In the genomic region with DNA sequence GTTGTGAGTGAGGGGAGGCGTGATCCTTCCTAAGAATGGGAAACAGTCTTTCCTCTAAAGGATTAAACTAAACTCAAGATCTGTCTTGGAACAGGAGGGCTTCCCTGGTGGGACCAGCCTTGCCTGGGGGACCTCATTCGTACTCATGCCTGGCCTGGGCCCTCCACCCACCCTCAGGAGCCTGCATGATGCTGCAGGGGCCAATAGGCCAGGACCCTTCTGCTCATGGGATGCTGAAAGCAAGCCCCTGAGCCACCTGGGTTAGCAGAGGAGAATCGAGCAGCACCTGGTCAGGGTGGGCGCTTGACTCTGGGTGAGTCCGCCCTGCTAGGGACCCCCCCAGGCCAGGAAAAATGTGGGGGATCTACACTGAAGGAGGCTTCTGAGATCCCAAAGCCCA, we compare ENCODE assay signal across 38 cellular contexts. TPM values are rescaled to one million over a fixed set of nuclear protein-coding genes. Genes with fewer than 3 reads are reported as not detected.
"Had no signal": no experiment of that assay in that cellular context is flagged by ENCODE, and none has a peak within 500 bp of the region (broad histone marks: within the 10 kb centered on the region; RNA-seq: fewer than 3 reads in every experiment).

No MANE protein-coding gene starts in this region.

- H3K4me1 Mint-ChIP-seq: activated B cell treated with CpG ODN at 0.5 μM for 24 hours; activated CD4-positive, alpha-beta T cell treated with anti-CD3 and anti-CD28 coated beads, Interleukin-2, amount 10 ng/mL, durations not matched to agents 24 days and 14 days; activated naive CD8-positive, alpha-beta T cell treated with anti-CD3 and anti-CD28 coated beads for 36 hours; activated T-helper 17 cell treated with anti-CD3 and anti-CD28 coated beads, Interleukin-2, amount 50 U/mL, for 72 hours had no signal

- ATAC-seq: activated CD8-positive, alpha-beta T cell treated with anti-CD3 and anti-CD28 coated beads for 36 hours; activated naive CD4-positive, alpha-beta T cell treated with anti-CD3 and anti-CD28 coated beads, Interleukin-2, amount 50 U/mL, for 72 hours; activated T-cell treated with anti-CD3 and anti-CD28 coated beads, Interleukin-2, amount 50 U/mL, for 4 hours; activated T-cell treated with anti-CD3 and anti-CD28 coated beads, Interleukin-2, amount 50 U/mL, for 72 hours; activated T-helper 17 cell treated with anti-CD3 and anti-CD28 coated beads, Interleukin-2, amount 50 U/mL, for 72 hours; body of pancreas had no signal

- H3K36me3 ChIP-seq: adrenal gland, brain microvascular endothelial cell, breast epithelium had no signal

- H3K27me3 ChIP-seq: adrenal gland, body of pancreas, brain microvascular endothelial cell, breast epithelium had no signal

- H3K4me3 ChIP-seq: adrenal gland, body of pancreas had no signal

- H3K27ac ChIP-seq: adrenal gland, body of pancreas, brain microvascular endothelial cell, breast epithelium, VCaP had no signal

- DNase-seq: activated B cell treated with CpG ODN at 0.5 μM for 24 hours; activated CD4-positive, alpha-beta memory T cell treated with anti-CD3 and anti-CD28 coated beads for 36 hours; activated CD4-positive, alpha-beta T cell treated with anti-CD3 and anti-CD28 coated beads for 4 hours; activated CD4-positive, alpha-beta T cell treated with anti-CD3 and anti-CD28 coated beads, Interleukin-2, amount 10 ng/mL, durations not matched to agents 24 days and 14 days; activated CD4-positive, alpha-beta T cell treated with anti-CD3 and anti-CD28 coated beads, Interleukin-2, amount 50 U/mL, for 1 hour; activated CD4-positive, alpha-beta T cell treated with anti-CD3 and anti-CD28 coated beads, Interleukin-2, amount 50 U/mL, for 4 hours; activated CD4-positive, CD25-positive, alpha-beta regulatory T cell treated with anti-CD3 and anti-CD28 coated beads, Interleukin-2, amount 50 U/mL, for 72 hours; activated CD8-positive, alpha-beta memory T cell treated with anti-CD3 and anti-CD28 coated beads, Interleukin-2, amount 50 U/mL, for 4 hours; activated CD8-positive, alpha-beta T cell treated with anti-CD3 and anti-CD28 coated beads for 36 hours; activated effector memory CD4-positive, alpha-beta T cell treated with anti-CD3 and anti-CD28 coated beads, Interleukin-2, amount 50 U/mL, for 16 hours; activated gamma-delta T cell treated with Interleukin-2 at 50 U/mL for 16 hours; activated naive CD4-positive, alpha-beta T cell; activated naive CD4-positive, alpha-beta T cell treated with anti-CD3 and anti-CD28 coated beads for 36 hours; activated naive CD4-positive, alpha-beta T cell treated with anti-CD3 and anti-CD28 coated beads, Interleukin-2, amount 50 U/mL, for 16 hours; activated naive CD8-positive, alpha-beta T cell treated with anti-CD3 and anti-CD28 coated beads for 36 hours; activated T-cell treated with anti-CD3 and anti-CD28 coated beads for 4 hours; activated T-cell treated with anti-CD3 and anti-CD28 coated beads, Interleukin-2, amount 50 U/mL, for 1 hour; activated T-cell treated with anti-CD3 and anti-CD28 coated beads, Interleukin-2, amount 50 U/mL, for 4 hours; activated T-cell treated with anti-CD3 and anti-CD28 coated beads, Interleukin-2, amount 50 U/mL, for 72 hours; adrenal gland; amniotic stem cell; aorta; body of pancreas; brain microvascular endothelial cell; central memory CD4-positive, alpha-beta T cell; T-helper 1 cell; T-helper 2 cell; T-helper 9 cell had no signal

- H3K4me3 Mint-ChIP-seq: activated B cell treated with CpG ODN at 0.5 μM for 24 hours; activated CD4-positive, alpha-beta memory T cell treated with anti-CD3 and anti-CD28 coated beads for 36 hours; activated CD4-positive, alpha-beta T cell treated with anti-CD3 and anti-CD28 coated beads, Interleukin-2, amount 10 ng/mL, durations not matched to agents 24 days and 14 days; activated CD8-positive, alpha-beta T cell treated with anti-CD3 and anti-CD28 coated beads for 36 hours; activated naive CD4-positive, alpha-beta T cell treated with anti-CD3 and anti-CD28 coated beads for 36 hours; activated naive CD8-positive, alpha-beta T cell treated with anti-CD3 and anti-CD28 coated beads for 36 hours; activated T-cell treated with anti-CD3 and anti-CD28 coated beads, Interleukin-2, amount 50 U/mL, for 4 hours; activated T-cell treated with anti-CD3 and anti-CD28 coated beads, Interleukin-2, amount 50 U/mL, for 72 hours; activated T-helper 1 cell treated with anti-CD3 and anti-CD28 coated beads, Interleukin-12 subunit alpha, Interleukin-12 subunit beta, Interleukin-2, Interleukin-4 antibody, amounts not matched to agents 30 ng/mL and 10 ng/mL and 1 ng/mL, durations not matched to agents 14 hours and 24 hours and 36 hours; activated T-helper 17 cell treated with anti-CD3 and anti-CD28 coated beads, Interleukin-2, amount 50 U/mL, for 72 hours; T-helper 1 cell treated with Interleukin-12 subunit alpha and Interleukin-12 subunit beta and Interleukin-4 antibody, amounts not matched to agents 30 μg/mL and 1 μg/mL, for 36 hours; T-helper 2 cell treated with Interferon-gamma antibody and Interleukin-4, amounts not matched to agents 5 μg/mL and 100 μg/mL, for 36 hours had no signal

- H3K9me3 ChIP-seq: adrenal gland, body of pancreas, breast epithelium had no signal

- H3K36me3 Mint-ChIP-seq: activated CD4-positive, alpha-beta memory T cell treated with anti-CD3 and anti-CD28 coated beads for 36 hours; activated naive CD8-positive, alpha-beta T cell treated with anti-CD3 and anti-CD28 coated beads for 36 hours had no signal

- H3K27ac Mint-ChIP-seq: activated B cell treated with CpG ODN at 0.5 μM for 24 hours; activated CD4-positive, alpha-beta memory T cell treated with anti-CD3 and anti-CD28 coated beads for 36 hours; activated CD4-positive, alpha-beta T cell treated with anti-CD3 and anti-CD28 coated beads, Interleukin-2, amount 10 ng/mL, durations not matched to agents 24 days and 14 days; activated CD8-positive, alpha-beta T cell treated with anti-CD3 and anti-CD28 coated beads for 36 hours; activated naive CD4-positive, alpha-beta T cell treated with anti-CD3 and anti-CD28 coated beads for 36 hours; activated naive CD4-positive, alpha-beta T cell treated with anti-CD3 and anti-CD28 coated beads, Interleukin-2, amount 50 U/mL, for 72 hours; activated naive CD8-positive, alpha-beta T cell treated with anti-CD3 and anti-CD28 coated beads for 36 hours; activated T-cell treated with anti-CD3 and anti-CD28 coated beads, Interleukin-2, amount 50 U/mL, for 72 hours; activated T-helper 1 cell treated with anti-CD3 and anti-CD28 coated beads, Interleukin-12 subunit alpha, Interleukin-12 subunit beta, Interleukin-2, Interleukin-4 antibody, amounts not matched to agents 30 ng/mL and 10 ng/mL and 1 ng/mL, durations not matched to agents 14 hours and 24 hours and 36 hours; activated T-helper 17 cell treated with anti-CD3 and anti-CD28 coated beads, Interleukin-2, amount 50 U/mL, for 72 hours; T-helper 1 cell treated with Interleukin-12 subunit alpha and Interleukin-12 subunit beta and Interleukin-4 antibody, amounts not matched to agents 30 μg/mL and 1 μg/mL, for 36 hours; T-helper 2 cell treated with Interferon-gamma antibody and Interleukin-4, amounts not matched to agents 5 μg/mL and 100 μg/mL, for 36 hours had no signal

- H3K4me1 ChIP-seq: adrenal gland, breast epithelium had no signal

- H3K9me3 Mint-ChIP-seq: activated CD4-positive, alpha-beta T cell treated with anti-CD3 and anti-CD28 coated beads, Interleukin-2, amount 10 ng/mL, durations not matched to agents 24 days and 14 days; activated CD8-positive, alpha-beta T cell treated with anti-CD3 and anti-CD28 coated beads for 36 hours; activated T-helper 1 cell treated with anti-CD3 and anti-CD28 coated beads, Interleukin-12 subunit alpha, Interleukin-12 subunit beta, Interleukin-2, Interleukin-4 antibody, amounts not matched to agents 30 ng/mL and 10 ng/mL and 1 ng/mL, durations not matched to agents 14 hours and 24 hours and 36 hours had no signal

RNA-seq across cellular contexts. Expression of a gene that starts 48.3 kb away (rescaled TPM):
- total RNA-seq: activated B cell treated with CpG ODN at 0.5 μM for 24 hours; activated CD4-positive, alpha-beta memory T cell treated with anti-CD3 and anti-CD28 coated beads for 36 hours; activated CD4-positive, alpha-beta T cell treated with anti-CD3 and anti-CD28 coated beads, Interleukin-2, amount 10 ng/mL, durations not matched to agents 24 days and 14 days; activated CD8-positive, alpha-beta memory T cell treated with anti-CD3 and anti-CD28 coated beads for 36 hours; activated CD8-positive, alpha-beta T cell treated with anti-CD3 and anti-CD28 coated beads for 36 hours; activated naive CD4-positive, alpha-beta T cell treated with anti-CD3 and anti-CD28 coated beads for 36 hours; activated naive CD4-positive, alpha-beta T cell treated with anti-CD3 and anti-CD28 coated beads, Interleukin-2, amount 50 U/mL, for 72 hours; activated naive CD8-positive, alpha-beta T cell treated with anti-CD3 and anti-CD28 coated beads for 36 hours; activated T-cell treated with anti-CD3 and anti-CD28 coated beads, Interleukin-2, amount 50 U/mL, for 4 hours; activated T-cell treated with anti-CD3 and anti-CD28 coated beads, Interleukin-2, amount 50 U/mL, for 72 hours; activated T-helper 1 cell treated with anti-CD3 and anti-CD28 coated beads, Interleukin-12 subunit alpha, Interleukin-12 subunit beta, Interleukin-2, Interleukin-4 antibody, amounts not matched to agents 30 ng/mL and 10 ng/mL and 1 ng/mL, durations not matched to agents 14 hours and 24 hours and 36 hours; activated T-helper 17 cell treated with anti-CD3 and anti-CD28 coated beads, Interleukin-2, amount 50 U/mL, for 72 hours; adrenal gland; aorta; astrocyte; body of pancreas; breast epithelium; cardiac septum had no signal
- polyA plus RNA-seq: adrenal gland, aorta had no signal
